ENCODE assay signal across 8 cellular contexts in the genomic region with DNA sequence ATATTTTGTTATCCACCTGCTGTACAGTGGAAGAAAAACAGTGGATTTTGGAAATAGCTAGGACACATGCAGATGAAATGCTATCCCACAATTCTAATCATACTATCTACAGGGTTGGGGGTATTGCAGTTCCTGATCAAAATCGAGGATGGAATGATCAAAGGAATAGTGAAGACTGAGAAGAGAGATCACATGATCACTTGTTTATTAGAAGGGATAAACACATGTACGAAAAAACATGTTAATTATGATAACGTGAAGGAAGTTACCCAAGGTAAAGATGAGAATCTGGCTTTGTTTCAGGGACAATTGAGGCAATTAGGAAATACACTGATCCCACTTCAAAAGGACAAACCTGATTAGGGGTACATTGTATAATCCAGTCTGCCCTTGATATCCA.
"Had no signal": no experiment of that assay in that cellular context is flagged by ENCODE, and none has a peak within 500 bp of the region (broad histone marks: within the 10 kb centered on the region; RNA-seq: fewer than 3 reads in every experiment).

No MANE protein-coding gene starts in this region.

- ATAC-seq: GM12878 had no signal

- H3K4me3 ChIP-seq: GM12878 had no signal

- FAIRE-seq: G401.6, GM12878, GM12891, GM12892, GM18507, GM19239 had no signal

- DNase-seq: GDM1, GF-D8 had no signal
